ENCODE assay signal across 8 cellular contexts in the genomic region with DNA sequence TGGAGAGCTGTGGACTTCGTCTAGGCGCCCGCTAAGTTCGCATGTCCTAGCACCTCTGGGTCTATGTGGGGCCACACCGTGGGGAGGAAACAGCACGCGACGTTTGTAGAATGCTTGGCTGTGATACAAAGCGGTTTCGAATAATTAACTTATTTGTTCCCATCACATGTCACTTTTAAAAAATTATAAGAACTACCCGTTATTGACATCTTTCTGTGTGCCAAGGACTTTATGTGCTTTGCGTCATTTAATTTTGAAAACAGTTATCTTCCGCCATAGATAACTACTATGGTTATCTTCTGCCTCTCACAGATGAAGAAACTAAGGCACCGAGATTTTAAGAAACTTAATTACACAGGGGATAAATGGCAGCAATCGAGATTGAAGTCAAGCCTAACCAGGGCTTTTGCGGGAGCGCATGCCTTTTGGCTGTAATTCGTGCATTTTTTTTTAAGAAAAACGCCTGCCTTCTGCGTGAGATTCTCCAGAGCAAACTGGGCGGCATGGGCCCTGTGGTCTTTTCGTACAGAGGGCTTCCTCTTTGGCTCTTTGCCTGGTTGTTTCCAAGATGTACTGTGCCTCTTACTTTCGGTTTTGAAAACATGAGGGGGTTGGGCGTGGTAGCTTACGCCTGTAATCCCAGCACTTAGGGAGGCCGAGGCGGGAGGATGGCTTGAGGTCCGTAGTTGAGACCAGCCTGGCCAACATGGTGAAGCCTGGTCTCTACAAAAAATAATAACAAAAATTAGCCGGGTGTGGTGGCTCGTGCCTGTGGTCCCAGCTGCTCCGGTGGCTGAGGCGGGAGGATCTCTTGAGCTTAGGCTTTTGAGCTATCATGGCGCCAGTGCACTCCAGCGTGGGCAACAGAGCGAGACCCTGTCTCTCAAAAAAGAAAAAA. TPM values are rescaled to one million over a fixed set of nuclear protein-coding genes. Genes with fewer than 3 reads are reported as not detected.
A peak's percentile ranks its signal among the peaks of the same experiment; 100 is the strongest.
DNase-seq lines count a peak whose midpoint lies in the region; ATAC-seq and TF ChIP-seq lines count a peak whose summit lies in the region.

No MANE protein-coding gene starts in this region.

- no peaks in the 10 kb centered on the region for H3K27me3 ChIP-seq in lung (ENCODE audit: control insufficient read depth, insufficient read depth)

- H3K27ac Mint-ChIP-seq in effector memory CD8-positive, alpha-beta T cell = peak overlapping the region; percentile 100
- peak overlapping the region; percentile 100 for H3K27ac Mint-ChIP-seq in stimulated activated effector memory CD8-positive, alpha-beta T cell treated with anti-CD3 and anti-CD28 coated beads, Interleukin-12 subunit alpha, Interleukin-12 subunit beta, amount 100 ng/mL, for 72 hours

- H3K36me3 ChIP-seq in lung (ENCODE audit: control insufficient read depth in 2 of 2, insufficient read depth in 2 of 2, low read length in 2 of 2) = peaks cover 14 to 18% of the 10 kb centered on the region in 2 donors

- TF ChIP-seq CTCF in lung (IDR thresholded peaks at IDR 0.05; ENCODE audit: control extremely low read depth, extremely low read depth) = no peak

- peak overlapping the region; percentile 80 for H3K4me3 ChIP-seq in lung

- H3K4me1 ChIP-seq in lung (ENCODE audit: control insufficient read depth in 2 of 2, insufficient read depth in 2 of 2, low read length in 2 of 2) = peaks cover 9 to 23% of the 10 kb centered on the region in 2 donors

- ATAC-seq in GM21528 (IDR thresholded peaks at IDR 0.05; ENCODE audit: low FRiP score, unreplicated experiment) (peak; percentile 1), lung (ENCODE audit: insufficient read depth, low FRiP score) (peak; percentile 59), HG03196 (IDR thresholded peaks at IDR 0.05; ENCODE audit: unreplicated experiment) (no peak)
- peak; percentile 31 for ATAC-seq in effector memory CD8-positive, alpha-beta T cell (replicated peaks)
- peak; percentile 59 for ATAC-seq in stimulated activated effector memory CD8-positive, alpha-beta T cell treated with anti-CD3 and anti-CD28 coated beads, Interleukin-12 subunit alpha, Interleukin-12 subunit beta, amount 100 ng/mL, for 72 hours

- H3K4me3 Mint-ChIP-seq in effector memory CD8-positive, alpha-beta T cell = peak overlapping the region; percentile 100
- peak overlapping the region; percentile 99 for H3K4me3 Mint-ChIP-seq in stimulated activated effector memory CD8-positive, alpha-beta T cell treated with anti-CD3 and anti-CD28 coated beads, Interleukin-12 subunit alpha, Interleukin-12 subunit beta, amount 100 ng/mL, for 72 hours

- WGBS in lung, 2 donors = 1 to 2% methylated on average over 35 of the region's 35 CpGs

- H3K4me1 Mint-ChIP-seq in effector memory CD8-positive, alpha-beta T cell (ENCODE audit: low read depth in 2 of 2) = peaks cover 47 to 69% of the 10 kb centered on the region in 2 donors
- peaks cover 64% of the 10 kb centered on the region for H3K4me1 Mint-ChIP-seq in stimulated activated effector memory CD8-positive, alpha-beta T cell treated with anti-CD3 and anti-CD28 coated beads, Interleukin-12 subunit alpha, Interleukin-12 subunit beta, amount 100 ng/mL, for 72 hours

- no peaks in the 10 kb centered on the region for H3K27me3 Mint-ChIP-seq in effector memory CD8-positive, alpha-beta T cell

- no peaks in the 10 kb centered on the region for H3K9me3 Mint-ChIP-seq in effector memory CD8-positive, alpha-beta T cell
- no peaks in the 10 kb centered on the region for H3K9me3 Mint-ChIP-seq in stimulated activated effector memory CD8-positive, alpha-beta T cell treated with anti-CD3 and anti-CD28 coated beads, Interleukin-12 subunit alpha, Interleukin-12 subunit beta, amount 100 ng/mL, for 72 hours

- peak overlapping the region; percentile 90 to 99 for H3K27ac ChIP-seq in lung (ENCODE audit: low read depth in 1 of 2, low read length in 1 of 2)

- DNase-seq in AML-193 (lab: John Stamatoyannopoulos, UW) (peak; percentile 77 to 82), NCI-H774 (lab: John Stamatoyannopoulos, UW) (peak; percentile 10), lung (ENCODE audit: low spot score) (peak; percentile 82)
- DNase-seq in activated CD4-positive, alpha-beta T cell treated with anti-CD3 and anti-CD28 coated beads, Interleukin-2, amount 50 U/mL, for 1 hour = peak; percentile 45
- peak; percentile 64 to 72 (median 67) for DNase-seq in effector memory CD8-positive, alpha-beta T cell
- peak in 1 of 2 donors; percentile 82 for DNase-seq in stimulated activated effector memory CD8-positive, alpha-beta T cell treated with anti-CD3 and anti-CD28 coated beads, Interleukin-12 subunit alpha, Interleukin-12 subunit beta, amount 100 ng/mL, for 72 hours (ENCODE audit: low spot score in 2 of 2)

- H3K36me3 Mint-ChIP-seq in effector memory CD8-positive, alpha-beta T cell (ENCODE audit: insufficient read depth) = peaks cover 78% of the 10 kb centered on the region
- H3K36me3 Mint-ChIP-seq in stimulated activated effector memory CD8-positive, alpha-beta T cell treated with anti-CD3 and anti-CD28 coated beads, Interleukin-12 subunit alpha, Interleukin-12 subunit beta, amount 100 ng/mL, for 72 hours = peaks cover 83% of the 10 kb centered on the region

- H3K9me3 ChIP-seq in lung (ENCODE audit: control insufficient read depth in 2 of 2, insufficient read depth in 1 of 2, low read length in 1 of 2) = no peaks in the 10 kb centered on the region

RNA-seq across cellular contexts. Expression of a gene that starts 1.0 kb away (rescaled TPM):
- total RNA-seq in lung = 1,000 to 10,000 TPM; 2,080 to 4,787 TPM
- polyA plus RNA-seq in lung = over 10,000 TPM in 1 of 2 donors, 1,000 to 10,000 TPM in 1; 1,933 to 11,026 TPM

RNA-seq across cellular contexts. Expression of a gene that starts 1.2 kb away (rescaled TPM):
- total RNA-seq in lung = 1 to 10 TPM; 2.4 to 3.0 TPM
- polyA plus RNA-seq in lung = 1 to 10 TPM; 4.4 to 4.8 TPM

RNA-seq across cellular contexts. Expression of a gene that starts 24.0 kb away (rescaled TPM):
- 10 to 100 TPM; 13.1 to 21.3 TPM for total RNA-seq in lung
- 10 to 100 TPM; 11.2 to 26.4 TPM for polyA plus RNA-seq in lung

RNA-seq across cellular contexts. Expression of a gene that starts 48.9 kb away (rescaled TPM):
- total RNA-seq in lung = 100 to 1,000 TPM in 1 of 2 donors, 10 to 100 TPM in 1; 86.5 to 119 TPM
- polyA plus RNA-seq in lung = 10 to 100 TPM; 39.2 to 42.0 TPM
